8 cellular contexts compared by ENCODE assay signal in the genomic region with DNA sequence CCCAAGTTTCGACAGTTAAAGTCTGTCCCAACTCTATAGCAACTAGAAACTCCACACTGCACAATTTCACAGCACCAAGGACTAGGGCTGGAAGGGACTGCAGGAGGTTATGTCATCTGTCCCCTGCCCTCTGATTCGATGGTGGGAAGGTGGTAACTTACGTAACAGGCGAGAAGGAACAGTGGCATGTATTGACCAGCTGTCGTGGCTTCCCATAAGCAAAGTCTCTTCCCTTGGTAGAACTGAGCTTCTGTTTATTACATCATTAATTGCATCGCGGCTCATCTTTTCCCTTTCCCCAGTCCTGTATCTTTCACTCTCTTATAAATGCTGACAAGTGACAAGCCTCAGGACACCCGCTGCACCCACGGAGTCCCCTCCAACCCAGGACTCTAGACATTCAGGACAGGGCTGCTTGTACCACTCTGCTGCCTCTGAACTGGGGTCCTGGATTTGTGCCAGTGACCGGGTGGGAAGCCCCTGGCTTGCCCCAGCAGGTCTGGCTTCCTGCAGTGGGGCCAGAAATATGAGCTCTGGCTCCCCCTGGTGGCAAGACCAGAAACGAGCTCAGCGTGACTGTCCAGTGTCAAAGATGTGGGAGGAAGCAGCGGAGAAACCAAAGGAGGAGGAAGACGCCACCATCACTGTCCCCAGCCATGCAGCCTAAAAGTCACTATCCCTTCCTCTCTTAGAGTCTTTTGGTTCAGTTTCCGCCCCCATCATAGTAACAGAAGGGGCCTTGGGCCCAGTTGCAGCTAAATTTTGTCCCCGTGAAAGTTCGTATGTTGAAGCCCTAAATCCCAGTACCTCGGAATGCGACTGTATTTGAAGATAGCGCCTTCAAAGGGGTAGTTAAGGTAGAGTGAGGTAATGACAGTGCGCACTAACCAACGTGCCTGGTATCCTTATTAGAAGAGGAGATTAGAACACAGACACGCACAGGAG.
DNase-seq lines count a peak whose midpoint lies in the region; ATAC-seq and TF ChIP-seq lines count a peak whose summit lies in the region.

No MANE protein-coding gene starts in this region.

- H3K9me3 ChIP-seq in cardiac muscle cell (ENCODE audit: low read depth) = no peaks in the 10 kb centered on the region

- H3K4me3 ChIP-seq in cardiac muscle cell (no peak overlapping the region), retinal pigment epithelial cell (ENCODE audit: low read length) (no peak overlapping the region)

- peak; percentile 70 for ATAC-seq in HG02678 (IDR thresholded peaks at IDR 0.05; ENCODE audit: unreplicated experiment)

- H3K36me3 ChIP-seq in cardiac muscle cell = no peaks in the 10 kb centered on the region

- TF ChIP-seq CTCF in RWPE1 (conservative IDR thresholded peaks at IDR 0.05; ENCODE audit: low read depth) (peak; percentile 69), cardiac muscle cell (IDR thresholded peaks at IDR 0.05; ENCODE audit: low read depth, low read length) (peak; percentile 80), retinal pigment epithelial cell (conservative IDR thresholded peaks at IDR 0.05; ENCODE audit: low read depth, low read length) (peak; percentile 71)

- no peak overlapping the region for H3K27ac ChIP-seq in RWPE1
- no peak overlapping the region for H3K27ac ChIP-seq in cardiac muscle cell

- CTCF ChIA-PET in RWPE1 (lab: Yijun Ruan, JAX) = interaction anchor here (0.5 to 1.4 kb wide), 7 partner anchors 94 to 1849 kb away, joined by 3 to 6 read pairs (median 3); no protein-coding TSS in a partner anchor

- H3K4me1 ChIP-seq in cardiac muscle cell (ENCODE audit: low read depth) = no peaks in the 10 kb centered on the region

- POLR2A ChIA-PET in RWPE1 (lab: Yijun Ruan, JAX; ENCODE audit: low non-redundant PET) = no interaction called here

- H3K27me3 ChIP-seq in cardiac muscle cell = no peaks in the 10 kb centered on the region

- DNase-seq in DMS114 treated with DMSO at 0.1 percent for 48 hours (lab: John Stamatoyannopoulos, UW; ENCODE audit: unreplicated experiment) (peak; percentile 20), RWPE1 (ENCODE audit: low spot score) (peak; percentile 5), cardiac muscle cell (ENCODE audit: low read depth in 1 of 2, low spot score in 1 of 2) (peak; percentile 55 to 75), retinal pigment epithelial cell (ENCODE audit: low read depth) (no peak), middle frontal gyrus (ENCODE audit: extremely low spot score, low spot score) (no peak), GM19238 (ENCODE audit: insufficient read length, low spot score) (no peak)
- DNase-seq in activated naive CD4-positive, alpha-beta T cell treated with Interleukin-2 at 50 U/mL for 16 hours = peak; percentile 55

Comparison
In these comparisons a context has a peak if more than half of its experiments do, and no peak if none do; other contexts are left out.
1. DNase-seq: peak in DMS114 treated with DMSO at 0.1 percent for 48 hours (single experiment), RWPE1 (single experiment), activated naive CD4-positive, alpha-beta T cell treated with Interleukin-2 at 50 U/mL for 16 hours (single experiment) and cardiac muscle cell (2 of 2); none in retinal pigment epithelial cell (single experiment), middle frontal gyrus (single experiment) and GM19238 (single experiment).
2. Peak in every context shown above with its lines, with median percentiles within 50 percentile points of each other: CTCF ChIP-seq.